ENCODE assay signal across 11 cellular contexts in genomic region chr11:27481992-27482391, GRCh38.
"Had no signal": no experiment of that assay in that cellular context is flagged by ENCODE, and none has a peak within 500 bp of the region (broad histone marks: within the 10 kb centered on the region; RNA-seq: fewer than 3 reads in every experiment).

No MANE protein-coding gene starts in this region.

- H3K9ac ChIP-seq: GM23248, KMS-11 had no signal

- H3K9me3 Mint-ChIP-seq: HFFc6, IgD-negative memory B cell had no signal

- H3K4me3 Mint-ChIP-seq: HFFc6, IgD-negative memory B cell had no signal

- ATAC-seq: HepG2 had no signal

- H3K27ac ChIP-seq: GM23248, HL-60, KMS-11 had no signal

- H3K27me3 Mint-ChIP-seq: IgD-negative memory B cell had no signal

- DNase-seq: GM23248, GOT3, H7, HCEC 1CT, HFFc6, Karpas-422, KBM-7 had no signal

- H3K4me3 ChIP-seq: GM23248 had no signal

- H3K27ac Mint-ChIP-seq: HFFc6, IgD-negative memory B cell had no signal
